ENCODE assay signal across 8 cellular contexts in the genomic region with DNA sequence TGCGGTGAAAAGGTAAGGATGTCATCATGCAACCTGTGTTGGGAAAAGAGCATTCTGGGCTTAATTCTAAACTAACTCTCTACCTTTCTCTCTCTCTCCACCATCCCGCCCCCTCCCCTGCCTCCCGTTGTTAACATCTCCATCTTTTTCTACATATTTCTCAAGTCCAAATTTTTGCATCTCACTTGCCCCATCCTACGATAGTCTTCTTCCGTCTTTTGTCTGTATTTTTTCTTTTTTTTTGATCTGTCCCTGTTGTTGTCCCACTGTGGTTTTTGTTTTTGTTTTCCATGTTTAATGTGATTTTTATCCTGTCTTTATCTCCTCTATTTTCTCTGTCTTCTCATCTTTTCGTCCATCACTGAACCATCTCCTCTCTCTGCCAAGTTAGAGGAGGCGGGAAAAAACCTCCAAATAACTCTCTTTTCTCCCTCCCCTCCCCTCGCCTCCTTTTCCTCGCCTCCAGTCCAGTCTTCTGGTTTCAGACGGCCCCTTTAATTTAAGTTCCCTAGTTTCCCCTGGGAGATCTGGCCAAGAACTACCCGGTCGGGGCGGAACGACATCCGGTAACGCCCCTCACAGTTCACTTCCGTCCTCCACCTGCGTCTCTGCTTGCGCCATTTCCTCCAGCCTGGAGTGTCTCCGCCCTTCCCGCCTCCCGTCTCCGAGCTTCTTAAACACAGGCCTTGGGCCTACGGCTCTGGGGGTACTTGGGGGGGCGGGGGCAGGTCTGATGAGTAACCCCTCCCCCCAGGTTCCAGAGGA. TPM values are rescaled to one million over a fixed set of nuclear protein-coding genes. Genes with fewer than 3 reads are reported as not detected.
DNase-seq lines count a peak whose midpoint lies in the region; ATAC-seq and TF ChIP-seq lines count a peak whose summit lies in the region.

A gene with protein sequence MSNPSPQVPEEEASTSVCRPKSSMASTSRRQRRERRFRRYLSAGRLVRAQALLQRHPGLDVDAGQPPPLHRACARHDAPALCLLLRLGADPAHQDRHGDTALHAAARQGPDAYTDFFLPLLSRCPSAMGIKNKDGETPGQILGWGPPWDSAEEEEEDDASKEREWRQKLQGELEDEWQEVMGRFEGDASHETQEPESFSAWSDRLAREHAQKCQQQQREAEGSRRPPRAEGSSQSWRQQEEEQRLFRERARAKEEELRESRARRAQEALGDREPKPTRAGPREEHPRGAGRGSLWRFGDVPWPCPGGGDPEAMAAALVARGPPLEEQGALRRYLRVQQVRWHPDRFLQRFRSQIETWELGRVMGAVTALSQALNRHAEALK (plus strand): TSS at position 647 of the 765 bp plus-strand sequence. CDS start 87 bp downstream, at position 734.

- POLR2A ChIA-PET in GM10248 (lab: Yijun Ruan, JAX): interaction anchor here (0.6 to 7.3 kb wide), 11 partner anchors 12 to 316 kb away, joined by 3 to 86 read pairs (median 5); a partner anchor contains a TSS

- H3K9me3 ChIP-seq in prostate gland: no peaks in the 10 kb centered on the region

- under 1% methylated on average over 25 of the region's 25 CpGs for whole genome bisulfite sequencing in prostate gland

- TF ChIP-seq CTCF in GM10248 (IDR thresholded peaks at IDR 0.05; ENCODE audit: control extremely low read depth, extremely low read depth, low read depth, missing control alignments) (no peak), prostate gland (IDR thresholded peaks at IDR 0.05) (no peak)

- CTCF ChIA-PET in GM10248 (lab: Yijun Ruan, JAX): interaction anchor here (0.6 to 54.8 kb wide), 17 partner anchors 11 to 223 kb away, joined by 3 to 2725 read pairs (median 5); a partner anchor contains a TSS

- DNase-seq in GM10248 (ENCODE audit: extremely low spot score) (peak; percentile 89), NCI-H187 (lab: John Stamatoyannopoulos, UW) (peak; percentile 77 to 88), left ventricle myocardium superior (peak; percentile 95), prostate gland (ENCODE audit: low spot score) (peak; percentile 96), ureter (ENCODE audit: low spot score) (peak; percentile 96)

- intact Hi-C loops in T-helper 2 cell treated with Interferon-gamma antibody and Interleukin-4, amounts not matched to agents 100 ng/mL and 5 ng/mL, for 36 hours (cut with micrococcal nuclease): loop anchor here (1.0 to 10.0 kb wide), 10 partner anchors 22 to 408 kb away; a partner anchor contains a TSS
- intact Hi-C loops in left ventricle myocardium superior (cut with micrococcal nuclease): loop anchor here (2.0 kb wide), 1 partner anchor 52 kb away; no protein-coding TSS in a partner anchor
- intact Hi-C loops in prostate gland (cut with DNase I): loop anchor here (1.0 kb wide), 1 partner anchor 51 kb away; no protein-coding TSS in a partner anchor

- ATAC-seq in HG02840 (IDR thresholded peaks at IDR 0.05; ENCODE audit: low FRiP score, unreplicated experiment): peak; percentile 72
- peak; percentile 97 for ATAC-seq in left ventricle myocardium superior

- H3K36me3 ChIP-seq in prostate gland: no peaks in the 10 kb centered on the region

- H3K4me3 ChIP-seq in prostate gland: peak within 1 kb of the TSS; percentile 35 to 43

- peak; percentile 70 for TF ChIP-seq POLR2A in prostate gland (IDR thresholded peaks at IDR 0.05)

- H3K4me1 ChIP-seq in prostate gland (replicated peaks): peaks cover 6% of the 10 kb centered on the region

- no peaks in the 10 kb centered on the region for H3K27me3 ChIP-seq in prostate gland (replicated peaks; ENCODE audit: insufficient read depth)

- H3K27ac ChIP-seq in angular gyrus (ENCODE audit: low read depth, low read length): peak within 1 kb of the TSS; percentile 58
- H3K27ac ChIP-seq in prostate gland: peak within 1 kb of the TSS; percentile 81 to 90

RNA-seq across cellular contexts. Expression of the gene that starts here (rescaled TPM):
- 14.3 and 16.3 TPM in 2 replicates for total RNA-seq in T-helper 2 cell treated with Interferon-gamma antibody and Interleukin-4, amounts not matched to agents 100 ng/mL and 5 ng/mL, for 36 hours
- 12.7 TPM for total RNA-seq in left ventricle myocardium superior
- 10 to 100 TPM; 38.0 to 48.7 TPM for total RNA-seq in prostate gland
- total RNA-seq in ureter: 21.9 TPM

Comparison
In these comparisons a context has a peak if more than half of its experiments do, and no peak if none do; other contexts are left out.
1. Peak in every context shown above with its lines: DNase-seq, ATAC-seq, H3K4me3 ChIP-seq and H3K27ac ChIP-seq.